Comparison of ENCODE assay signal across 1 cellular context in the genomic region with DNA sequence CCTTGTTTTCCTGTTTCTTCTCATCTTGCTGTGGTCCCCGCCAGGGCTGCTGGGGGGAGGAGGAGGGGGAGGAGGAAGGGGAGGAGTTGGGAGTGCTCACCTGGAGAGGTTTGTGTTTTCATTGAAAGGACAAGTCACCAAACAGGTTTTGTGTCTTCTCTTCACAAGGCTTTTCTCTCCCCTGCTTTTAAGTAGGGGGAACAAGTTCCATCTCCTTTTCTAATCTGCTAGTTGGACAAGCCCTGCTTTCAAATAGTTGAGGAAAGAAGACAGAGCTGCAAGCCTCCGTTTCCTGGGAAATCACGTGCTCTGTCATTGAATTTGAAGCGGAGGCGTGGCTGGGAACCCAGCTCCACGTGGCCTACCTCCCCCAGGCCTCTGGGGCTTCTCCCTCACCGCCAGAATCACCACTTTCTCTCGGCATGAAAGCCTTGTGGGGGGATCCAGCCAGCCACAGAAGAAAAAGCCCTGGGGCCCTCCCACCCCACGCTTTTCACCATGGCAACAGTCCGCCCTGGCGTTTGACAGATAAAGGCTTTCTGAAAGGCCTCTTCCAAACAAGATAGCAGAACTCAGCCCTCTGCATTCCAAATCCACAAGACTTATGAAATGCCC.
A peak's percentile ranks its signal among the peaks of the same experiment; 100 is the strongest.
TF ChIP-seq lines count a peak whose summit lies in the region.

No MANE protein-coding gene starts in this region.

TF ChIP-seq in K562, 482 proteins besides CTCF, POLR2A, EP300 and RAD21 (continued from another document):
- TF ChIP-seq TCF7 (IDR thresholded peaks at IDR 0.05; ENCODE audit: borderline replicate concordance), result 0 out of 2 replicates have a peak, but pooled peaks have one; percentile 44
- no peak for TF ChIP-seq XRCC4 (IDR thresholded peaks at IDR 0.05; ENCODE audit: extremely low read depth, insufficient read depth, insufficient read length)
- no peak for TF ChIP-seq DACH1 (IDR thresholded peaks at IDR 0.05; ENCODE audit: partially characterized antibody)
- TF ChIP-seq, protein P1, sequence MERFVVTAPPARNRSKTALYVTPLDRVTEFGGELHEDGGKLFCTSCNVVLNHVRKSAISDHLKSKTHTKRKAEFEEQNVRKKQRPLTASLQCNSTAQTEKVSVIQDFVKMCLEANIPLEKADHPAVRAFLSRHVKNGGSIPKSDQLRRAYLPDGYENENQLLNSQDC (CRISPR knock-in tag; IDR thresholded peaks at IDR 0.05), result no peak
- peak; percentile 99 to 100 for TF ChIP-seq MNT (conservative IDR thresholded peaks at IDR 0.05)
- TF ChIP-seq ZNF764 (CRISPR knock-in tag; IDR thresholded peaks at IDR 0.05; ENCODE audit: low read depth), result no peak
- no peak; the same call in 1 of the 2 replicates for TF ChIP-seq GATA2 (CRISPR knock-in tag; IDR thresholded peaks at IDR 0.05)
- no peak for TF ChIP-seq NCOA1 (IDR thresholded peaks at IDR 0.05; ENCODE audit: low read depth)
- no peak for TF ChIP-seq THRAP3 (IDR thresholded peaks at IDR 0.05; ENCODE audit: borderline replicate concordance)
- no peak for TF ChIP-seq HMG20B (CRISPR knock-in tag; IDR thresholded peaks at IDR 0.05)
- no peak for TF ChIP-seq EZH2 (IDR thresholded peaks at IDR 0.05; ENCODE audit: borderline replicate concordance, low read depth, low read length)
- 0 out of 2 replicates have a peak, but pooled peaks have one; percentile 36 for TF ChIP-seq ETS1 (conservative IDR thresholded peaks at IDR 0.05; ENCODE audit: control insufficient read depth, low read depth, low read length)
